ENCODE assay signal across 9 cellular contexts in genomic region chr20:59149678-59150504, GRCh38. TPM values are rescaled to one million over a fixed set of nuclear protein-coding genes. Genes with fewer than 3 reads are reported as not detected.
DNase-seq lines count a peak whose midpoint lies in the region; ATAC-seq lines count a peak whose summit lies in the region.
"Had no signal": no experiment of that assay in that cellular context is flagged by ENCODE, and none has a peak within 500 bp of the region (broad histone marks: within the 10 kb centered on the region; RNA-seq: fewer than 3 reads in every experiment).

No MANE protein-coding gene starts in this region.

- peaks cover 3% of the 10 kb centered on the region for H3K27me3 Mint-ChIP-seq in activated CD8-positive, alpha-beta T cell treated with anti-CD3 and anti-CD28 coated beads, Interleukin-2, amount 10 ng/mL, durations not matched to agents 7 days and 5 days (ENCODE audit: low read depth)

- ATAC-seq in HG03175 (IDR thresholded peaks at IDR 0.05; ENCODE audit: unreplicated experiment) (peak; percentile 70), Right ventricle myocardium superior (ENCODE audit: poor library complexity) (no peak), GM21723 (IDR thresholded peaks at IDR 0.05; ENCODE audit: unreplicated experiment) (no peak), HG03097 (IDR thresholded peaks at IDR 0.05; ENCODE audit: low FRiP score, unreplicated experiment) (no peak), HG02763 (IDR thresholded peaks at IDR 0.05; ENCODE audit: unreplicated experiment) (no peak)
- ATAC-seq in activated CD8-positive, alpha-beta T cell treated with anti-CD3 and anti-CD28 coated beads, Interleukin-2, amount 10 ng/mL, durations not matched to agents 7 days and 5 days: peak; percentile 82

- H3K4me3 Mint-ChIP-seq in activated CD8-positive, alpha-beta T cell treated with anti-CD3 and anti-CD28 coated beads, Interleukin-2, amount 10 ng/mL, durations not matched to agents 7 days and 5 days: peak overlapping the region; percentile 58

- peaks cover 84% of the 10 kb centered on the region for H3K4me1 Mint-ChIP-seq in activated CD8-positive, alpha-beta T cell treated with anti-CD3 and anti-CD28 coated beads, Interleukin-2, amount 10 ng/mL, durations not matched to agents 7 days and 5 days (ENCODE audit: low read depth)

- intact Hi-C loops in Right ventricle myocardium superior (cut with DNase I): no loop called here

- no peaks in the 10 kb centered on the region for H3K9me3 Mint-ChIP-seq in activated CD8-positive, alpha-beta T cell treated with anti-CD3 and anti-CD28 coated beads, Interleukin-2, amount 10 ng/mL, durations not matched to agents 7 days and 5 days (ENCODE audit: insufficient read depth)

- CTCF ChIA-PET in activated CD8-positive, alpha-beta T cell treated with anti-CD3 and anti-CD28 coated beads, Interleukin-2, amount 10 ng/mL, durations not matched to agents 7 days and 5 days (lab: Charles Lee): interaction anchor here (1.0 to 4.2 kb wide), 3 partner anchors 9 to 62 kb away, joined by 5 to 29 read pairs (median 18); no protein-coding TSS in a partner anchor

- peak overlapping the region; percentile 93 for H3K27ac Mint-ChIP-seq in activated CD8-positive, alpha-beta T cell treated with anti-CD3 and anti-CD28 coated beads, Interleukin-2, amount 10 ng/mL, durations not matched to agents 7 days and 5 days

- peaks cover 10% of the 10 kb centered on the region for H3K36me3 Mint-ChIP-seq in activated CD8-positive, alpha-beta T cell treated with anti-CD3 and anti-CD28 coated beads, Interleukin-2, amount 10 ng/mL, durations not matched to agents 7 days and 5 days (ENCODE audit: low read depth)

- peak; percentile 91 for DNase-seq in activated CD8-positive, alpha-beta T cell treated with anti-CD3 and anti-CD28 coated beads, Interleukin-2, amount 10 ng/mL, durations not matched to agents 7 days and 5 days
- DNase-seq in Right ventricle myocardium superior: peak; percentile 50
- peak; percentile 32 for DNase-seq in stimulated activated CD8-positive, alpha-beta memory T cell treated with anti-CD3 and anti-CD28 coated beads, Interleukin-4, amount 100 ng/mL, for 24 hours (ENCODE audit: low read depth)
- DNase-seq in T1000 (lab: John Stamatoyannopoulos, UW): no peak

- POLR2A ChIA-PET in activated CD8-positive, alpha-beta T cell treated with anti-CD3 and anti-CD28 coated beads, Interleukin-2, amount 10 ng/mL, durations not matched to agents 7 days and 5 days (lab: Charles Lee): interaction anchor here (1.3 to 6.3 kb wide), 4 partner anchors 10 to 38 kb away, joined by 4 to 49 read pairs (median 18); partner anchors contain the start of gene ZNF831

RNA-seq across cellular contexts. Expression of gene ZNF831, which starts 13.7 kb away (rescaled TPM):
- total RNA-seq in activated CD8-positive, alpha-beta T cell treated with anti-CD3 and anti-CD28 coated beads, Interleukin-2, amount 10 ng/mL, durations not matched to agents 7 days and 5 days: 1 to 10 TPM; 8.6 to 9.2 TPM
- total RNA-seq in Right ventricle myocardium superior: 0.08 TPM
- total RNA-seq: fibroblast of lung had no signal

Comparison
In these comparisons a context has a peak if more than half of its experiments do, and no peak if none do; other contexts are left out.
1. ATAC-seq: peak in HG03175 (single experiment) and activated CD8-positive, alpha-beta T cell treated with anti-CD3 and anti-CD28 coated beads, Interleukin-2, amount 10 ng/mL, durations not matched to agents 7 days and 5 days (single experiment); none in Right ventricle myocardium superior (single experiment), GM21723 (single experiment), HG03097 (single experiment) and HG02763 (single experiment).